19 cellular contexts compared by ENCODE assay signal in genomic region chr12:4443616-4444015, GRCh38. TPM values are rescaled to one million over a fixed set of nuclear protein-coding genes. Genes with fewer than 3 reads are reported as not detected.
"Had no signal": no experiment of that assay in that cellular context is flagged by ENCODE, and none has a peak within 500 bp of the region (broad histone marks: within the 10 kb centered on the region; RNA-seq: fewer than 3 reads in every experiment).

No MANE protein-coding gene starts in this region.

- H3K4me1 ChIP-seq: foreskin keratinocyte had no signal

- H3K9me3 ChIP-seq: thoracic aorta had no signal

- ATAC-seq: activated CD8-positive, alpha-beta T cell treated with anti-CD3 and anti-CD28 coated beads, Interleukin-2, amount 10 ng/mL, durations not matched to agents 7 days and 5 days; foreskin keratinocyte; naive thymus-derived CD8-positive, alpha-beta T cell; right cardiac atrium; stimulated activated naive CD8-positive, alpha-beta T cell treated with anti-CD3 and anti-CD28 coated beads, Interleukin-15, amount 100 ng/mL, for 72 hours had no signal

- H3K27ac ChIP-seq: coronary artery, foreskin keratinocyte, thoracic aorta had no signal

- H3K4me3 ChIP-seq: coronary artery, smooth muscle cell, thoracic aorta had no signal

- DNase-seq: activated CD4-positive, alpha-beta T cell treated with anti-CD3 and anti-CD28 coated beads, Interleukin-2, amount 10 ng/mL, durations not matched to agents 24 days and 14 days; activated CD4-positive, CD25-positive, alpha-beta regulatory T cell; activated CD8-positive, alpha-beta T cell treated with anti-CD3 and anti-CD28 coated beads, Interleukin-2, amount 10 ng/mL, durations not matched to agents 7 days and 5 days; activated naive CD8-positive, alpha-beta T cell treated with anti-CD3 and anti-CD28 coated beads, Interleukin-2, amount 10 ng/mL, durations not matched to agents 7 days and 5 days; central memory CD4-positive, alpha-beta T cell; effector CD4-positive, alpha-beta T cell; foreskin keratinocyte; immature natural killer cell; naive thymus-derived CD8-positive, alpha-beta T cell; nucleus accumbens; right cardiac atrium; stimulated activated naive CD8-positive, alpha-beta T cell treated with anti-CD3 and anti-CD28 coated beads, Interleukin-15, amount 100 ng/mL, for 72 hours had no signal

- FAIRE-seq: endothelial cell of umbilical vein had no signal

- H3K36me3 ChIP-seq: thoracic aorta had no signal

- H3K4me2 ChIP-seq: smooth muscle cell had no signal

RNA-seq across cellular contexts. Expression of gene FGF6, which starts 2.0 kb away (rescaled TPM):
- total RNA-seq: activated CD4-positive, alpha-beta T cell treated with anti-CD3 and anti-CD28 coated beads, Interleukin-2, amount 10 ng/mL, durations not matched to agents 24 days and 14 days; activated CD8-positive, alpha-beta T cell treated with anti-CD3 and anti-CD28 coated beads, Interleukin-2, amount 10 ng/mL, durations not matched to agents 7 days and 5 days; activated naive CD8-positive, alpha-beta T cell treated with anti-CD3 and anti-CD28 coated beads, Interleukin-2, amount 10 ng/mL, durations not matched to agents 7 days and 5 days; endothelial cell of umbilical vein; foreskin keratinocyte; lung microvascular endothelial cell; mononuclear cell; naive thymus-derived CD8-positive, alpha-beta T cell; posterior vena cava; right cardiac atrium; smooth muscle cell; thoracic aorta had no signal
- polyA plus RNA-seq: endothelial cell of umbilical vein; foreskin keratinocyte; immature natural killer cell; naive thymus-derived CD8-positive, alpha-beta T cell; right cardiac atrium; smooth muscle cell had no signal
